8 cellular contexts compared by ENCODE assay signal in the genomic region with DNA sequence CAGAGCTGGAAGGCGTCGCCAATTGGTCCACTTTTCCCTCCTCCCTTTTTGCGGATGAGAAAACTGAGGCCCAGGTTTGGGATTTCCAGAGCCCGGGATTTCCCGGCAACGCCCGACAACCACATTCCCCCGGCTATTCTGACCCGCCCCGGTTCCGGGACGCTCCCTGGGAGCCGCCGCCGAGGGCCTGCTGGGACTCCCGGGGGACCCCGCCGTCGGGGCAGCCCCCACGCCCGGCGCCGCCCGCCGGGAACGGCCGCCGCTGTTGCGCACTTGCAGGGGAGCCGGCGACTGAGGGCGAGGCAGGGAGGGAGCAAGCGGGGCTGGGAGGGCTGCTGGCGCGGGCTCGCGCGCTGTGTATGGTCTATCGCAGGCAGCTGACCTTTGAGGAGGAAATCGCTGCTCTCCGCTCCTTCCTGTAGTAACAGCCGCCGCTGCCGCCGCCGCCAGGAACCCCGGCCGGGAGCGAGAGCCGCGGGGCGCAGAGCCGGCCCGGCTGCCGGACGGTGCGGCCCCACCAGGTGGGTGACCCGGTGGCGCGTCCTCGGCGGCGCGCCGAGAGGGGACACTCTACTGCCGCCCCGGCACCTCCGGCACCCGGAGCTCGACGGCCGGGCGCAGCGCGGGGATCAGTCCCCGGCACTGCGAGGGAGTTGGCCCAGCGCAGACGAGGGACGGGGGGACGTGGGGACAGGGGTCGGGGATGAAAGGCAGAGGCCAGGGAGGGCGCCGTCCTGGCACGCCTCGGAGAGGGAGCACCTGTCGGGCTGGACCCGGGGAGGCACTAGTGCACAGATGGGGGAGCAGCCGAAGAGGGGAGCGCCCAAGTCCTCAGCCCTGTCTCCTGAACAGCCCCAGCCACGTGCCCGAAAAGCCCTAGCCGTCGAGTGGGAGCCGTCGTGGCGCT. TPM values are rescaled to one million over a fixed set of nuclear protein-coding genes. Genes with fewer than 3 reads are reported as not detected.
DNase-seq lines count a peak whose midpoint lies in the region; ATAC-seq and TF ChIP-seq lines count a peak whose summit lies in the region.

A gene (plus strand): TSS at position 421 of the 907 bp plus-strand sequence. CDS start 914 bp downstream, outside the sequence.

- H3F3A ChIP-seq in GM23248 (ENCODE audit: insufficient read depth), result no peaks in the 10 kb centered on the region

- no peak for ATAC-seq in HG03442 (IDR thresholded peaks at IDR 0.05; ENCODE audit: unreplicated experiment)

- intact Hi-C loops in Calu3 (cut with micrococcal nuclease; ENCODE audit: unreplicated experiment), result no loop called here

- peaks cover 8% of the 10 kb centered on the region for H3K36me3 Mint-ChIP-seq in Calu3 (ENCODE audit: insufficient read depth, unreplicated experiment)

- peak within 1 kb of the TSS; percentile 81 for H2AFZ ChIP-seq in GM23248

- DNase-seq in Calu3, result peak; percentile 76
- DNase-seq in GM23248, result peak; percentile 93
- DNase-seq in NCI-H2227 (lab: John Stamatoyannopoulos, UW; ENCODE audit: unreplicated experiment), result peak; percentile 80
- peak; percentile 89 for DNase-seq in activated CD8-positive, alpha-beta memory T cell treated with anti-CD3 and anti-CD28 coated beads for 24 hours
- peak; percentile 67 to 73 (median 72) for DNase-seq in effector memory CD4-positive, alpha-beta T cell
- peak; percentile 90 to 96 for DNase-seq in lung microvascular endothelial cell (ENCODE audit: low read depth in 2 of 2)
- peak; percentile 48 to 56 (median 54) for DNase-seq in stimulated activated CD4-positive, alpha-beta T cell treated with anti-CD3 and anti-CD28 coated beads, TNF-alpha, amount 100 ng/mL, for 4 hours (ENCODE audit: low read depth in 3 of 3)

- no peaks in the 10 kb centered on the region for H4K20me1 ChIP-seq in GM23248 (ENCODE audit: insufficient read depth)

- H3K4me2 ChIP-seq in GM23248 (ENCODE audit: unreplicated experiment), result peak within 1 kb of the TSS; percentile 87

- no peaks in the 10 kb centered on the region for H3K79me2 ChIP-seq in GM23248 (ENCODE audit: insufficient read depth)

- no peaks in the 10 kb centered on the region for H3K9me2 ChIP-seq in GM23248 (ENCODE audit: insufficient read depth)

- no peaks in the 10 kb centered on the region for H3K9me3 Mint-ChIP-seq in Calu3 (ENCODE audit: low read depth, unreplicated experiment)

- 7 to 9% methylated on average over 63 to 95 of the region's 97 CpGs for WGBS in GM23248 (ENCODE audit: low coverage in 1 of 2, low lambda C conversion rate in 2 of 2, missing lambda C conversion rate in 2 of 2), 2 experiments

- peak within 1 kb of the TSS; percentile 44 for H3K27ac ChIP-seq in GM23248
- H3K27ac ChIP-seq in effector memory CD4-positive, alpha-beta T cell (ENCODE audit: insufficient read depth, low read length, poor library complexity, severe bottlenecking), result peak within 1 kb of the TSS; percentile 88

- H3K9me3 ChIP-seq in GM23248 (ENCODE audit: low read depth), result no peaks in the 10 kb centered on the region
- H3K9me3 ChIP-seq in effector memory CD4-positive, alpha-beta T cell (ENCODE audit: control insufficient read depth, low read length), result no peaks in the 10 kb centered on the region

- no peak within 1 kb of the TSS for H3K27ac Mint-ChIP-seq in Calu3 (ENCODE audit: unreplicated experiment)

- no peaks in the 10 kb centered on the region for H3K27me3 ChIP-seq in GM23248 (replicated peaks; ENCODE audit: insufficient read depth)
- H3K27me3 ChIP-seq in effector memory CD4-positive, alpha-beta T cell (replicated peaks; ENCODE audit: control insufficient read depth, insufficient read depth, low read length, poor library complexity, severe bottlenecking), result no peaks in the 10 kb centered on the region

- H3K4me3 Mint-ChIP-seq in Calu3 (ENCODE audit: low read depth, unreplicated experiment), result peak within 1 kb of the TSS; percentile 23

- H3K27me3 Mint-ChIP-seq in Calu3 (ENCODE audit: unreplicated experiment), result peaks cover 31% of the 10 kb centered on the region

- CTCF ChIA-PET in Calu3 (lab: Charles Lee), result interaction anchor here (0.5 to 0.6 kb wide), 2 partner anchors 39 to 369 kb away, joined by 3 read pairs; no protein-coding TSS in a partner anchor

- peak within 1 kb of the TSS; percentile 73 for H3K9ac ChIP-seq in GM23248

- peak within 1 kb of the TSS; percentile 76 for H3K4me3 ChIP-seq in GM23248
- H3K4me3 ChIP-seq in effector memory CD4-positive, alpha-beta T cell (ENCODE audit: insufficient read depth, low read depth, low read length, poor library complexity, severe bottlenecking), result peak within 1 kb of the TSS; percentile 61

- peaks cover 11% of the 10 kb centered on the region for H3K4me1 ChIP-seq in GM23248 (ENCODE audit: insufficient read depth)
- H3K4me1 ChIP-seq in effector memory CD4-positive, alpha-beta T cell (ENCODE audit: control insufficient read depth, insufficient read depth, low read length, poor library complexity, severe bottlenecking), result peaks cover 30% of the 10 kb centered on the region

- no peak for TF ChIP-seq CTCF in Calu3 (IDR thresholded peaks at IDR 0.05; ENCODE audit: unreplicated experiment)

- H3K36me3 ChIP-seq in GM23248 (ENCODE audit: low read depth), result no peaks in the 10 kb centered on the region
- H3K36me3 ChIP-seq in effector memory CD4-positive, alpha-beta T cell (ENCODE audit: control insufficient read depth, insufficient read depth, low read length), result peaks cover 12% of the 10 kb centered on the region

- BruUV-seq in Calu3 (replicated peaks; lab: Mats Ljungman, UMichigan), result no TSS peak

- no peaks in the 10 kb centered on the region for H3K4me1 Mint-ChIP-seq in Calu3 (ENCODE audit: low read depth, unreplicated experiment)

- in situ Hi-C loops in GM23248 (cut with MboI), result no loop called here

RNA-seq across cellular contexts. Expression of the gene that starts here (rescaled TPM):
- total RNA-seq in Calu3 (2022) (3.1 and 3.9 TPM in 2 replicates), lung microvascular endothelial cell (33.1 and 44.2 TPM in 2 replicates)
- total RNA-seq in GM23248 (2014; rRNA removed; shearing (Covaris generic)), result 21.2 and 26.3 TPM in 2 replicates
- polyA plus RNA-seq in GM23248 (2016; fragmentation: Nextera tagmentation; extraction: Ambion mirVana), result 6.7 and 6.8 TPM in 2 replicates
